1 cellular context compared by ENCODE assay signal in the genomic region with DNA sequence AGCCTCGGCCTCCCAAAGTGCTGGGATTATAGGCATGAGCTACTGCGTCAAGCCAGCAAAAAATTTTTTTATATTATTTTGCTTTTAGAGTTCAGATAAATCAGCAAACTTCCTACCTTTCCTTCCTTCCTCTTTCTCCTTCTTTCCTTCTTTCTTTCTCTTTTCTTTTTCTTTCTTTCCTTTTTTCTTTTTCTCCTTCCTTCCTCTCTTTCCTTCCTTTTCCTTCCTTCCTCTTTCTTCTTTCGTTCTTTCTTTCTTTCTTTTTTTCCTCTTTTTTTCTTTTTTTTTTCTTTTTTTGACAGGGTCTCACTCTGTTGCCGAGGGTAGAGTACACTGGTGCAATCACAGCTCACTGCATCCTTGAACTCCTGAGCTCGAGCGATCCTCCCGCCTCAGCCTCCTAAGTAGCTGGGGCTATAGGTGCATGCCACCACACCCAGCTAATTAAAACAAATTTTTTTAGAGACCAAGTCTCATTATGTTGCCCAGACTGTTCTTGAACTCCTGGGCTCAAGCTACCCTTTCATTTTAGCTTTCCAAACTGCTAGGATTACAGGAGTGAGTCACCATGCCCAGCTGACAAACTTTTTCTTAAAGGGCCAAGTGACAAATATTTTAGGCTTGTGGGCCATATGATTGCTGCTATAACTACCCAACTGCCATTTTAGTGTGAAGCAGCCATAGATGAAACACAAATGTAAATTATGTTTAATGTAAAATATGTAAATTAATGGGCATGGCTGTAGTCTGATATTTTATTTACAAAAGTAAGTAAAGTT.
TF ChIP-seq lines count a peak whose summit lies in the region.

No MANE protein-coding gene starts in this region.

TF ChIP-seq in GM12878, 131 proteins besides CTCF, POLR2A, EP300 and RAD21:
- TF ChIP-seq FOS (IDR thresholded peaks at IDR 0.05; ENCODE audit: borderline replicate concordance, extremely low read depth, insufficient read length) (no peak), STAT1 (conservative IDR thresholded peaks at IDR 0.05) (no peak), ZNF274 (IDR thresholded peaks at IDR 0.05; ENCODE audit: insufficient read depth, insufficient read length) (no peak), RCOR1 (conservative IDR thresholded peaks at IDR 0.05; ENCODE audit: low read depth, low read length) (no peak), NBN (IDR thresholded peaks at IDR 0.05) (no peak), BHLHE40 (IDR thresholded peaks at IDR 0.05; ENCODE audit: borderline replicate concordance in 1 of 2, low read depth in 2 of 2, low read length in 1 of 2) (no peak), ASH2L (IDR thresholded peaks at IDR 0.05; ENCODE audit: borderline replicate concordance, low read depth) (no peak), BACH1 (IDR thresholded peaks at IDR 0.05; ENCODE audit: borderline replicate concordance) (no peak), HDAC2 (IDR thresholded peaks at IDR 0.05) (no peak), RFX5 (IDR thresholded peaks at IDR 0.05; ENCODE audit: low read depth, low read length) (no peak), MEF2A (IDR thresholded peaks at IDR 0.05; ENCODE audit: insufficient read depth, low read depth, low read length) (no peak), CREM (IDR thresholded peaks at IDR 0.05; ENCODE audit: low read depth) (no peak), CHD1 (IDR thresholded peaks at IDR 0.05; ENCODE audit: low read depth, low read length) (no peak), BMI1 (IDR thresholded peaks at IDR 0.05; ENCODE audit: borderline replicate concordance) (no peak)
- TF ChIP-seq, protein P1, sequence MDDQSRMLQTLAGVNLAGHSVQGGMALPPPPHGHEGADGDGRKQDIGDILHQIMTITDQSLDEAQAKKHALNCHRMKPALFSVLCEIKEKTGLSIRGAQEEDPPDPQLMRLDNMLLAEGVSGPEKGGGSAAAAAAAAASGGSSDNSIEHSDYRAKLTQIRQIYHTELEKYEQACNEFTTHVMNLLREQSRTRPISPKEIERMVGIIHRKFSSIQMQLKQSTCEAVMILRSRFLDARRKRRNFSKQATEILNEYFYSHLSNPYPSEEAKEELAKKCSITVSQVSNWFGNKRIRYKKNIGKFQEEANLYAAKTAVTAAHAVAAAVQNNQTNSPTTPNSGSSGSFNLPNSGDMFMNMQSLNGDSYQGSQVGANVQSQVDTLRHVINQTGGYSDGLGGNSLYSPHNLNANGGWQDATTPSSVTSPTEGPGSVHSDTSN (IDR thresholded peaks at IDR 0.05; ENCODE audit: insufficient replicate concordance, low read depth, low read length): no peak
